In genomic region chr1:99849413-99849743, GRCh38 we compare ENCODE assay signal across 8 cellular contexts. TPM values are rescaled to one million over a fixed set of nuclear protein-coding genes. Genes with fewer than 3 reads are reported as not detected.
DNase-seq lines count a peak whose midpoint lies in the region; ATAC-seq lines count a peak whose summit lies in the region.

No MANE protein-coding gene starts in this region.

- POLR2A ChIA-PET in naive thymus-derived CD4-positive, alpha-beta T cell (lab: Charles Lee), result interaction anchor here (0.7 to 1.8 kb wide), 2 partner anchors 121 to 186 kb away, joined by 3 to 5 read pairs; partner anchors contain the start of gene SLC35A3

- H3K4me3 ChIP-seq in naive thymus-derived CD4-positive, alpha-beta T cell (ENCODE audit: low read length), result peak overlapping the region; percentile 81

- H3K4me3 Mint-ChIP-seq in effector memory CD8-positive, alpha-beta T cell, result peak overlapping the region; percentile 94 to 95
- peak overlapping the region; percentile 89 to 99 (median 96) for H3K4me3 Mint-ChIP-seq in naive thymus-derived CD4-positive, alpha-beta T cell

- H3K27me3 Mint-ChIP-seq in effector memory CD8-positive, alpha-beta T cell, result no peaks in the 10 kb centered on the region
- H3K27me3 Mint-ChIP-seq in naive thymus-derived CD4-positive, alpha-beta T cell, result no peaks in the 10 kb centered on the region

- peaks cover 15% of the 10 kb centered on the region for H3K36me3 Mint-ChIP-seq in effector memory CD8-positive, alpha-beta T cell (ENCODE audit: insufficient read depth)
- H3K36me3 Mint-ChIP-seq in naive thymus-derived CD4-positive, alpha-beta T cell, result peaks cover 6 to 14% (median 12%) of the 10 kb centered on the region in 5 donors

- H3K27ac Mint-ChIP-seq in effector memory CD8-positive, alpha-beta T cell, result peak overlapping the region; percentile 96 to 97
- H3K27ac Mint-ChIP-seq in naive thymus-derived CD4-positive, alpha-beta T cell, result peak overlapping the region; percentile 85 to 98 (median 96)

- peak overlapping the region; percentile 75 for H3K27ac ChIP-seq in naive thymus-derived CD4-positive, alpha-beta T cell (ENCODE audit: low read depth, low read length)

- H3K27me3 ChIP-seq in naive thymus-derived CD4-positive, alpha-beta T cell (ENCODE audit: control insufficient read depth in 2 of 2, insufficient read depth in 2 of 2, low read length in 2 of 2), result no peaks in the 10 kb centered on the region

- CTCF ChIA-PET in naive thymus-derived CD4-positive, alpha-beta T cell (lab: Charles Lee), result no interaction called here

- intact Hi-C loops in naive thymus-derived CD4-positive, alpha-beta T cell (cut with micrococcal nuclease), result no loop called here

- peaks cover 23 to 25% of the 10 kb centered on the region in 2 donors for H3K4me1 Mint-ChIP-seq in effector memory CD8-positive, alpha-beta T cell (ENCODE audit: low read depth in 2 of 2)
- H3K4me1 Mint-ChIP-seq in naive thymus-derived CD4-positive, alpha-beta T cell, result peaks cover 18 to 42% (median 37%) of the 10 kb centered on the region in 7 donors

- no peaks in the 10 kb centered on the region for H3K9me3 Mint-ChIP-seq in effector memory CD8-positive, alpha-beta T cell
- H3K9me3 Mint-ChIP-seq in naive thymus-derived CD4-positive, alpha-beta T cell, result no peaks in the 10 kb centered on the region

- H3K4me1 ChIP-seq in naive thymus-derived CD4-positive, alpha-beta T cell (ENCODE audit: control insufficient read depth in 2 of 2, insufficient read depth in 2 of 2, low read length in 2 of 2), result peaks cover 7 to 10% of the 10 kb centered on the region in 2 donors

- peak; percentile 6 for ATAC-seq in HG02588 (IDR thresholded peaks at IDR 0.05; ENCODE audit: unreplicated experiment)
- no peak for ATAC-seq in effector memory CD8-positive, alpha-beta T cell (replicated peaks)
- ATAC-seq in naive thymus-derived CD4-positive, alpha-beta T cell, result no peak

- peak; percentile 3 for DNase-seq in EL
- peak; percentile 39 for DNase-seq in RKO (ENCODE audit: low spot score)
- peak in 2 of 3 experiments; percentile 1 to 6 for DNase-seq in effector memory CD8-positive, alpha-beta T cell
- DNase-seq in naive thymus-derived CD4-positive, alpha-beta T cell, result no peak
- DNase-seq in NCI-H2107 treated with DMSO at 0.1 percent for 48 hours (lab: John Stamatoyannopoulos, UW; ENCODE audit: unreplicated experiment), result no peak
- no peak for DNase-seq in DMS 273 treated with DMSO at 0.1 percent for 48 hours (lab: John Stamatoyannopoulos, UW)
- DNase-seq in NCI-H1436 (lab: John Stamatoyannopoulos, UW), result no peak

- peaks cover 0 to 5% (median 3%) of the 10 kb centered on the region in 3 experiments for H3K36me3 ChIP-seq in naive thymus-derived CD4-positive, alpha-beta T cell (ENCODE audit: control insufficient read depth in 2 of 3, insufficient read depth in 3 of 3, low read length in 3 of 3)

- H3K9me3 ChIP-seq in naive thymus-derived CD4-positive, alpha-beta T cell (ENCODE audit: control insufficient read depth in 2 of 3, low read length in 3 of 3), result no peaks in the 10 kb centered on the region

RNA-seq across cellular contexts. Expression of gene AGL, which starts 0.8 kb away (rescaled TPM):
- 10 to 100 TPM; 11.5 to 20.1 (median 12.5) TPM for total RNA-seq in naive thymus-derived CD4-positive, alpha-beta T cell
- polyA plus RNA-seq in naive thymus-derived CD4-positive, alpha-beta T cell, result 10 to 100 TPM; 10.8 to 12.6 TPM

Comparison
In these comparisons a context has a peak if more than half of its experiments do, and no peak if none do; other contexts are left out.
1. DNase-seq: peak in EL (single experiment), RKO (single experiment) and effector memory CD8-positive, alpha-beta T cell (2 of 3); none in naive thymus-derived CD4-positive, alpha-beta T cell (0 of 9), NCI-H2107 treated with DMSO at 0.1 percent for 48 hours (single experiment), DMS 273 treated with DMSO at 0.1 percent for 48 hours (single experiment) and NCI-H1436 (single experiment).